In genomic region chr6:100116409-100117194, GRCh38 we compare ENCODE assay signal across 8 cellular contexts.
A peak's percentile ranks its signal among the peaks of the same experiment; 100 is the strongest.
DNase-seq lines count a peak whose midpoint lies in the region; ATAC-seq and TF ChIP-seq lines count a peak whose summit lies in the region.

No MANE protein-coding gene starts in this region.

- no peak for DNase-seq in Right ventricle myocardium superior
- DNase-seq in Right ventricle myocardium inferior (ENCODE audit: missing footprints): no peak
- peak; percentile 37 for DNase-seq in MG63
- peak; percentile 48 for DNase-seq in RWPE1 (ENCODE audit: low spot score)
- DNase-seq in effector memory CD8-positive, alpha-beta T cell: peak in 2 of 3 experiments; percentile 4 to 31
- peak; percentile 57 for DNase-seq in midbrain (lab: John Stamatoyannopoulos, UW)
- DNase-seq in central memory CD4-positive, alpha-beta T cell: no peak

- H3K9me3 Mint-ChIP-seq in effector memory CD8-positive, alpha-beta T cell: no peaks in the 10 kb centered on the region

- POLR2A ChIA-PET in RWPE1 (lab: Yijun Ruan, JAX; ENCODE audit: low non-redundant PET): no interaction called here

- H3K27ac Mint-ChIP-seq in effector memory CD8-positive, alpha-beta T cell: no peak overlapping the region

- H3K27ac ChIP-seq in RWPE1: no peak overlapping the region

- no peaks in the 10 kb centered on the region for H3K9me3 ChIP-seq in MG63

- no peaks in the 10 kb centered on the region for H3K27me3 ChIP-seq in MG63

- H3K4me3 ChIP-seq in MG63: no peak overlapping the region

- intact Hi-C loops in Right ventricle myocardium superior (cut with DNase I) (loop anchor here (10.0 kb wide), 1 partner anchor 548 kb away; no protein-coding TSS in a partner anchor), Right ventricle myocardium inferior (cut with DNase I) (loop anchor here (1.0 to 5.0 kb wide), 2 partner anchors 363 to 546 kb away; no protein-coding TSS in a partner anchor)

- CTCF ChIA-PET in RWPE1 (lab: Yijun Ruan, JAX): interaction anchor here (0.5 to 2.6 kb wide), 13 partner anchors 9 to 1195 kb away, joined by 3 to 19 read pairs (median 3); no protein-coding TSS in a partner anchor

- H3K36me3 ChIP-seq in MG63: no peaks in the 10 kb centered on the region

- TF ChIP-seq CTCF in RWPE1 (conservative IDR thresholded peaks at IDR 0.05; ENCODE audit: low read depth): peak; percentile 76

- peaks cover 0 to 12% of the 10 kb centered on the region in 2 donors for H3K27me3 Mint-ChIP-seq in effector memory CD8-positive, alpha-beta T cell

- H3K4me1 Mint-ChIP-seq in effector memory CD8-positive, alpha-beta T cell (ENCODE audit: low read depth in 2 of 2): no peaks in the 10 kb centered on the region

- peaks cover 3% of the 10 kb centered on the region for H3K36me3 Mint-ChIP-seq in effector memory CD8-positive, alpha-beta T cell (ENCODE audit: insufficient read depth)

- ATAC-seq in Right ventricle myocardium superior (ENCODE audit: poor library complexity): peak; percentile 58
- no peak for ATAC-seq in Right ventricle myocardium inferior
- ATAC-seq in GM21717 (IDR thresholded peaks at IDR 0.05; ENCODE audit: unreplicated experiment): peak; percentile 72
- ATAC-seq in effector memory CD8-positive, alpha-beta T cell (replicated peaks): no peak

- H3K4me3 Mint-ChIP-seq in effector memory CD8-positive, alpha-beta T cell: no peak overlapping the region

Comparison
In these comparisons a context has a peak if more than half of its experiments do, and no peak if none do; other contexts are left out.
1. ATAC-seq: peak in Right ventricle myocardium superior (single experiment) and GM21717 (single experiment); none in Right ventricle myocardium inferior (single experiment) and effector memory CD8-positive, alpha-beta T cell (single experiment).
2. DNase-seq: peak in MG63 (single experiment), RWPE1 (single experiment), effector memory CD8-positive, alpha-beta T cell (2 of 3) and midbrain (single experiment); none in Right ventricle myocardium superior (single experiment), Right ventricle myocardium inferior (single experiment) and central memory CD4-positive, alpha-beta T cell (single experiment).